15 cellular contexts compared by ENCODE assay signal in genomic region chr1:165884009-165884689, GRCh38. TPM values are rescaled to one million over a fixed set of nuclear protein-coding genes. Genes with fewer than 3 reads are reported as not detected.
A peak's percentile ranks its signal among the peaks of the same experiment; 100 is the strongest.
DNase-seq lines count a peak whose midpoint lies in the region; ATAC-seq and TF ChIP-seq lines count a peak whose summit lies in the region.
"Had no signal": no experiment of that assay in that cellular context is flagged by ENCODE, and none has a peak within 500 bp of the region (broad histone marks: within the 10 kb centered on the region; RNA-seq: fewer than 3 reads in every experiment).

No MANE protein-coding gene starts in this region.

- no peaks in the 10 kb centered on the region for H3K9me3 ChIP-seq in AG04450 (ENCODE audit: control insufficient read depth, insufficient read depth, low read length)
- no peaks in the 10 kb centered on the region for H3K9me3 ChIP-seq in H9 (ENCODE audit: control insufficient read depth, low read depth, low read length)
- H3K9me3 ChIP-seq in breast epithelium: no peaks in the 10 kb centered on the region
- H3K9me3 ChIP-seq in mucosa of descending colon: no peaks in the 10 kb centered on the region

- CTCF ChIA-PET in AG04450 (lab: Charles Lee): interaction anchor here (0.8 to 2.1 kb wide), 10 partner anchors 11 to 186 kb away, joined by 3 to 8 read pairs (median 4); partner anchors contain the start of gene ALDH9A1

- H3K14ac ChIP-seq in H9 (ENCODE audit: insufficient read depth, low read length): no peak overlapping the region; the same call in 1 of the 2 replicates

- no peak overlapping the region for H3K23ac ChIP-seq in H9 (ENCODE audit: insufficient read length, low read depth, low read length)

- no peak for DNase-seq in AG04450 (ENCODE audit: low read depth, low spot score)
- no peak for DNase-seq in H9
- no peak for DNase-seq in breast epithelium (ENCODE audit: low spot score in 2 of 2)
- DNase-seq in mucosa of descending colon: no peak
- no peak for DNase-seq in activated naive CD4-positive, alpha-beta T cell treated with Interleukin-2 at 50 U/mL for 16 hours
- DNase-seq in NCI-H2196 (lab: John Stamatoyannopoulos, UW; ENCODE audit: unreplicated experiment): no peak
- no peak for DNase-seq in cerebellar cortex (ENCODE audit: low spot score)
- no peak for DNase-seq in HT-29 (ENCODE audit: low spot score)
- DNase-seq: effector CD4-positive, alpha-beta T cell; GDM1; NCI-H1417 treated with DMSO at 0.1 percent for 48 hours; NCI-H774; posterior cingulate gyrus; stimulated activated CD4-positive, alpha-beta T cell treated with anti-CD3 and anti-CD28 coated beads, Interleukin-2, amount 100 ng/mL, for 24 hours had no signal

- H3K79me1 ChIP-seq in H9 (ENCODE audit: insufficient read depth, low read depth, low read length, poor library complexity, severe bottlenecking): peaks cover 5% of the 10 kb centered on the region

- H3K27me3 ChIP-seq in AG04450 (ENCODE audit: control insufficient read depth, insufficient read depth, low read length) (no peaks in the 10 kb centered on the region), H9 (ENCODE audit: insufficient read depth, low read length) (no peaks in the 10 kb centered on the region), breast epithelium (no peaks in the 10 kb centered on the region)

- peak overlapping the region; percentile 40 for H3K18ac ChIP-seq in H9 (ENCODE audit: insufficient read length, low read depth, low read length)

- no peak overlapping the region for H3K9ac ChIP-seq in H9 (ENCODE audit: extremely low read depth, insufficient read length, low read length)

- no peaks in the 10 kb centered on the region for H4K20me1 ChIP-seq in H9 (ENCODE audit: control insufficient read depth, insufficient read depth, insufficient read length)

- H4K8ac ChIP-seq in H9 (replicated peaks; ENCODE audit: insufficient read length, low read depth, low read length): no peak overlapping the region

- H2BK20ac ChIP-seq in H9 (ENCODE audit: low read depth, low read length, poor library complexity, severe bottlenecking): no peak overlapping the region

- no peaks in the 10 kb centered on the region; a peak in 1 of 5 replicates for H3K9me3 Mint-ChIP-seq in H9

- H3K27ac Mint-ChIP-seq in H9: peak overlapping the region; percentile 41 to 65 (median 50); a peak in 5 of 7 replicates
- H3K27ac Mint-ChIP-seq: B cell had no signal

- H3K4me3 ChIP-seq in AG04450 (ENCODE audit: low read depth, low read length): no peak overlapping the region
- H3K4me3 ChIP-seq in breast epithelium: peak overlapping the region in 1 of 3 donors; percentile 2
- no peak overlapping the region for H3K4me3 ChIP-seq in mucosa of descending colon

- peak; percentile 60 for ATAC-seq in mucosa of descending colon

- H3K27ac ChIP-seq in AG04450 (ENCODE audit: low read depth, low read length) (peak overlapping the region; percentile 23), H9 (ENCODE audit: insufficient read length, low read depth, low read length) (no peak overlapping the region), breast epithelium (peak overlapping the region; percentile 76 to 85)

- H3K4ac ChIP-seq in H9 (ENCODE audit: low read depth, low read length): no peak overlapping the region

- H3T11ph ChIP-seq in H9 (ENCODE audit: low read length): no peak overlapping the region

- H2BK15ac ChIP-seq in H9 (ENCODE audit: low read depth, low read length): no peak overlapping the region

- peaks cover 7% of the 10 kb centered on the region; the same call in 1 of the 2 replicates for H3K4me1 ChIP-seq in H9 (ENCODE audit: insufficient read depth, low read length)
- H3K4me1 ChIP-seq in breast epithelium: peaks cover 5 to 12% of the 10 kb centered on the region in 2 donors
- H3K4me1 ChIP-seq in mucosa of descending colon (ENCODE audit: low read depth): peaks cover 12% of the 10 kb centered on the region

- H2BK120ac ChIP-seq in H9 (ENCODE audit: low read depth, low read length, poor library complexity, severe bottlenecking): no peak overlapping the region

- no peak overlapping the region for H3K4me2 ChIP-seq in H9 (ENCODE audit: insufficient read depth, insufficient read length, low read length)

- H3K23me2 ChIP-seq in H9 (ENCODE audit: insufficient read length, low read depth, low read length, poor library complexity, severe bottlenecking): no peaks in the 10 kb centered on the region

- TF ChIP-seq CTCF in AG04450 (IDR thresholded peaks at IDR 0.05; ENCODE audit: low read depth, low read length): no peak
- TF ChIP-seq CTCF in H9 (conservative IDR thresholded peaks at IDR 0.05): no peak
- no peak for TF ChIP-seq CTCF in breast epithelium (IDR thresholded peaks at IDR 0.05)
- no peak for TF ChIP-seq CTCF in mucosa of descending colon (IDR thresholded peaks at IDR 0.05)

- no peak overlapping the region for H4K5ac ChIP-seq in H9 (ENCODE audit: insufficient read length, low read depth, low read length)

- H3K4me3 Mint-ChIP-seq in H9: no peak overlapping the region
- H3K4me3 Mint-ChIP-seq: B cell had no signal

- WGBS in H9 (ENCODE audit: extremely low coverage, insufficient read length, low lambda C conversion rate): no CpG with 5 or more reads among the region's 9 CpGs

- no peak overlapping the region for H4K91ac ChIP-seq in H9 (ENCODE audit: insufficient read length, low read depth, low read length)

- H3K56ac ChIP-seq in H9 (ENCODE audit: insufficient read length, low read depth, low read length): no peak overlapping the region

- peaks cover 28 to 29% of the 10 kb centered on the region in 2 experiments for H3K4me1 Mint-ChIP-seq in H9

- no peaks in the 10 kb centered on the region for H3K36me3 ChIP-seq in breast epithelium
- H3K36me3 ChIP-seq in mucosa of descending colon (ENCODE audit: low read depth): no peaks in the 10 kb centered on the region

- no peak overlapping the region for H2BK12ac ChIP-seq in H9 (ENCODE audit: insufficient read length, low read depth, low read length)

- H3K27me3 Mint-ChIP-seq in H9 (ENCODE audit: low read depth): no peaks in the 10 kb centered on the region
- H3K27me3 Mint-ChIP-seq: B cell had no signal

- H2AK5ac ChIP-seq in H9 (ENCODE audit: insufficient read length, low read length): no peak overlapping the region

- TF ChIP-seq POLR2A in breast epithelium (IDR thresholded peaks at IDR 0.05): no peak

- no peak overlapping the region for H2BK5ac ChIP-seq in H9 (ENCODE audit: insufficient read length, low read length)

- POLR2A ChIA-PET in AG04450 (lab: Yijun Ruan, JAX): interaction anchor here (0.8 to 1.3 kb wide), 2 partner anchors 14 to 56 kb away, joined by 3 to 5 read pairs; no protein-coding TSS in a partner anchor

- H2AFZ ChIP-seq in H9 (ENCODE audit: low read length): no peak overlapping the region

- H3K79me2 ChIP-seq in H9 (ENCODE audit: insufficient read depth, low read length): peaks cover 43% of the 10 kb centered on the region; the same call in 1 of the 2 replicates

- peaks cover 4 to 12% (median 7%) of the 10 kb centered on the region in 3 experiments; a peak in 3 of 7 replicates for H3K36me3 Mint-ChIP-seq in H9 (ENCODE audit: insufficient read depth in 1 of 3, low read depth in 3 of 3)

- intact Hi-C loops in breast epithelium (cut with DNase I; ENCODE audit: low total_unique reads): no loop called here
- intact Hi-C loops in mucosa of descending colon (cut with DNase I, micrococcal nuclease): no loop called here

RNA-seq across cellular contexts. Expression of gene UCK2, which starts 56.7 kb away (rescaled TPM):
- 52.7 and 59.1 TPM in 2 replicates for polyA plus RNA-seq in AG04450 (2011; rRNA removed)
- 63.0 and 99.9 TPM in 2 replicates for polyA minus RNA-seq in AG04450 (2011; rRNA and poly(A)+ RNA removed)
- total RNA-seq in H9 (2021): 74.8 and 77.9 TPM in 2 replicates
- total RNA-seq in breast epithelium: 10 to 100 TPM; 13.6 to 51.1 (median 45.9) TPM
- 10 to 100 TPM; 41.6 to 86.5 (median 51.8) TPM for total RNA-seq in mucosa of descending colon
- total RNA-seq in HT-29 (2014; rRNA removed; shearing (Covaris generic)): 194 and 210 TPM in 2 replicates
